In genomic region chr19:5587071-5587455, GRCh38 we compare ENCODE assay signal across 1 cellular context.
TF ChIP-seq lines count a peak whose summit lies in the region.

No MANE protein-coding gene starts in this region.

TF ChIP-seq in endothelial cell of umbilical vein, 7 proteins besides CTCF, POLR2A, EP300 and RAD21:
- no peak for TF ChIP-seq GATA2 (IDR thresholded peaks at IDR 0.05; ENCODE audit: insufficient read depth, insufficient read length, low read depth, low read length)
- no peak for TF ChIP-seq MAX (IDR thresholded peaks at IDR 0.05; ENCODE audit: insufficient read depth, insufficient read length)
- TF ChIP-seq POLR2AphosphoS5 (IDR thresholded peaks at IDR 0.05; ENCODE audit: insufficient read depth, low read depth, low read length): no peak
- no peak for TF ChIP-seq FOS (IDR thresholded peaks at IDR 0.05; ENCODE audit: borderline replicate concordance, insufficient read depth, low read length)
- no peak for TF ChIP-seq JUN (IDR thresholded peaks at IDR 0.05; ENCODE audit: borderline replicate concordance, insufficient read depth, insufficient read length, low read depth)
- no peak for TF ChIP-seq MYC (IDR thresholded peaks at IDR 0.05; ENCODE audit: low read depth, low read length)
- no peak for TF ChIP-seq EZH2 (IDR thresholded peaks at IDR 0.05; ENCODE audit: borderline replicate concordance, low read depth, low read length, severe bottlenecking)
